In genomic region chr3:110968076-110968475, GRCh38 we compare ENCODE assay signal across 22 cellular contexts.
DNase-seq lines count a peak whose midpoint lies in the region; ATAC-seq, FAIRE-seq and TF ChIP-seq lines count a peak whose summit lies in the region.
"Had no signal": no experiment of that assay in that cellular context is flagged by ENCODE, and none has a peak within 500 bp of the region (broad histone marks: within the 10 kb centered on the region; RNA-seq: fewer than 3 reads in every experiment).

No MANE protein-coding gene starts in this region.

- no peak overlapping the region for H2AFZ ChIP-seq in H1 (ENCODE audit: low read length)

- H3K4me3 ChIP-seq in H1 (ENCODE audit: extremely low read depth in 1 of 4, insufficient read depth in 2 of 4, low read depth in 3 of 4, low read length in 4 of 4) = peak overlapping the region; percentile 30 to 77 (median 69); a peak in 7 of 8 replicates
- no peak overlapping the region for H3K4me3 ChIP-seq in effector memory CD4-positive, alpha-beta T cell (ENCODE audit: insufficient read depth, low read depth, low read length, poor library complexity, severe bottlenecking)
- H3K4me3 ChIP-seq: A549 had no signal

- no peak overlapping the region for H2AK5ac ChIP-seq in H1 (ENCODE audit: low read depth, low read length)

- POLR2A ChIA-PET in H1 (lab: Charles Lee; ENCODE audit: partially characterized antibody) = interaction anchor here (0.6 to 7.6 kb wide), 25 partner anchors 10 to 418 kb away, joined by 3 to 135 read pairs (median 4); partner anchors contain the start of gene NECTIN3

- TF ChIP-seq CTCF in H1 (IDR thresholded peaks at IDR 0.05; ENCODE audit: control extremely low read depth in 1 of 3, insufficient read depth in 1 of 3, low read depth in 1 of 3, low read length in 3 of 3) (no peak), nephron progenitor cell (IDR thresholded peaks at IDR 0.05) (no peak)

- CTCF ChIA-PET in H1 (lab: Charles Lee; ENCODE audit: partially characterized antibody) = interaction anchor here (0.7 to 2.3 kb wide), 4 partner anchors 42 to 1807 kb away, joined by 4 to 7 read pairs (median 4); no protein-coding TSS in a partner anchor

- no peaks in the 10 kb centered on the region for H3K4me1 ChIP-seq in H1 (replicated peaks in 1 of 4; ENCODE audit: control insufficient read depth in 3 of 4, insufficient read depth in 4 of 4, low read length in 3 of 4)
- H3K4me1 ChIP-seq in effector memory CD4-positive, alpha-beta T cell (ENCODE audit: control insufficient read depth, insufficient read depth, low read length, poor library complexity, severe bottlenecking) = no peaks in the 10 kb centered on the region
- H3K4me1 ChIP-seq: A549, Caco-2 had no signal

- no peak overlapping the region for H2BK12ac ChIP-seq in H1 (ENCODE audit: low read depth, low read length)

- ATAC-seq in HG03521 (IDR thresholded peaks at IDR 0.05; ENCODE audit: unreplicated experiment) = no peak
- no peak for ATAC-seq in GM18870 (IDR thresholded peaks at IDR 0.05; ENCODE audit: unreplicated experiment)
- ATAC-seq: A549, Panc1, SK-N-SH treated with all-trans-retinoic acid at 6 μM for 48 hours had no signal

- H3K23me2 ChIP-seq in H1 (ENCODE audit: low read depth, low read length) = no peaks in the 10 kb centered on the region

- H3K27me3 ChIP-seq in H1 (replicated peaks in 1 of 4; ENCODE audit: control insufficient read depth in 3 of 4, extremely low read depth in 1 of 4, insufficient read depth in 3 of 4, low read length in 3 of 4) = no peaks in the 10 kb centered on the region
- no peaks in the 10 kb centered on the region for H3K27me3 ChIP-seq in effector memory CD4-positive, alpha-beta T cell (replicated peaks; ENCODE audit: control insufficient read depth, insufficient read depth, low read length, poor library complexity, severe bottlenecking)

- H3K56ac ChIP-seq in H1 (replicated peaks; ENCODE audit: insufficient read length, low read depth, low read length) = no peak overlapping the region

- H3K36me3 ChIP-seq in H1 (ENCODE audit: control insufficient read depth in 2 of 4, insufficient read depth in 4 of 4, low read length in 3 of 4) = peaks cover 2 to 19% (median 4%) of the 10 kb centered on the region in 4 experiments; a peak in 5 of 8 replicates
- H3K36me3 ChIP-seq in effector memory CD4-positive, alpha-beta T cell (ENCODE audit: control insufficient read depth, insufficient read depth, low read length) = no peaks in the 10 kb centered on the region

- H3K9ac ChIP-seq in H1 (replicated peaks in 1 of 4; ENCODE audit: extremely low read depth in 1 of 4, low read depth in 3 of 4, low read length in 3 of 4) = peak overlapping the region; percentile 43 to 96 (median 66)

- H3K4ac ChIP-seq in H1 (replicated peaks; ENCODE audit: insufficient read length, low read depth, low read length) = no peak overlapping the region

- H3K27ac ChIP-seq in H1 (ENCODE audit: low read depth, low read length) = 0 out of 2 replicates have a peak overlapping the region, but pooled peaks have one; percentile 60
- H3K27ac ChIP-seq in effector memory CD4-positive, alpha-beta T cell (ENCODE audit: insufficient read depth, low read length, poor library complexity, severe bottlenecking) = no peak overlapping the region
- H3K27ac ChIP-seq: A549 had no signal

- H3K23ac ChIP-seq in H1 (ENCODE audit: insufficient read length) = no peak overlapping the region

- H3K4me1 Mint-ChIP-seq in nephron progenitor cell = peaks cover 15% of the 10 kb centered on the region
- H3K4me1 Mint-ChIP-seq: CD4-positive, alpha-beta memory T cell had no signal

- H2BK5ac ChIP-seq in H1 (ENCODE audit: low read depth, low read length) = no peak overlapping the region

- peaks cover 0 to 81% of the 10 kb centered on the region in 2 experiments; a peak in 3 of 4 replicates for H3K79me2 ChIP-seq in H1 (ENCODE audit: control insufficient read depth in 1 of 2, insufficient read depth in 2 of 2, low read length in 2 of 2)

- 53% methylated on average over 1 of the region's 1 CpG; no CpG with 5 or more reads in 1 of the 2 experiments for WGBS in H1 (ENCODE audit: extremely low coverage in 1 of 2, insufficient coverage in 1 of 2, insufficient read length in 1 of 2, insufficient replicate concordance in 2 of 2, low coverage in 1 of 2, low lambda C conversion rate in 2 of 2, missing lambda C conversion rate in 1 of 2), 2 experiments

- no peak overlapping the region for H2BK20ac ChIP-seq in H1 (ENCODE audit: low read length)

- no peak overlapping the region for H3K18ac ChIP-seq in H1 (ENCODE audit: extremely low read depth, low read length)

- no peak overlapping the region for H4K8ac ChIP-seq in H1 (ENCODE audit: extremely low read depth, insufficient read depth, low read length)

- H2BK15ac ChIP-seq in H1 (ENCODE audit: low read length) = no peak overlapping the region

- no peak overlapping the region for H4K5ac ChIP-seq in H1 (ENCODE audit: insufficient read length, low read depth, low read length)

- H3K36me3 Mint-ChIP-seq in nephron progenitor cell (ENCODE audit: low read depth) = peaks cover 54% of the 10 kb centered on the region
- H3K36me3 Mint-ChIP-seq: CD4-positive, alpha-beta memory T cell had no signal

- TF ChIP-seq EP300 in H1 (IDR thresholded peaks at IDR 0.05; ENCODE audit: borderline replicate concordance in 1 of 2, low read depth in 2 of 2, low read length in 2 of 2) = no peak

- TF ChIP-seq POLR2A in H1 (IDR thresholded peaks at IDR 0.05; ENCODE audit: control extremely low read depth in 1 of 2, low read depth in 2 of 2, low read length in 2 of 2) = peak in 1 of 2 experiments; percentile 80; a peak in 2 of 3 replicates

- H3K27me3 Mint-ChIP-seq in nephron progenitor cell (ENCODE audit: low read depth, poor library complexity) = no peaks in the 10 kb centered on the region

- H4K20me1 ChIP-seq in H1 (replicated peaks in 1 of 2; ENCODE audit: control insufficient read depth in 1 of 2, insufficient read depth in 2 of 2, low read length in 2 of 2) = peaks cover 0 to 1% of the 10 kb centered on the region in 2 experiments

- peaks cover 42% of the 10 kb centered on the region for H3K9me3 Mint-ChIP-seq in nephron progenitor cell

- peak overlapping the region; percentile 58 to 64; a peak in 3 of 4 replicates for H3K4me2 ChIP-seq in H1 (ENCODE audit: insufficient read depth in 1 of 2, low read depth in 2 of 2, low read length in 2 of 2)
- H3K4me2 ChIP-seq: A549 had no signal

- H2BK120ac ChIP-seq in H1 (replicated peaks; ENCODE audit: low read depth, low read length) = no peak overlapping the region

- FAIRE-seq in H1 (lab: Jason Lieb, UNC) = no peak
- FAIRE-seq in RCC 7860 (lab: Jason Lieb, UNC) = no peak
- FAIRE-seq: A549, G401.6 had no signal

- TF ChIP-seq RAD21 in H1 (IDR thresholded peaks at IDR 0.05 in 1 of 2, conservative IDR thresholded peaks at IDR 0.05 in 1 of 2; ENCODE audit: low read depth in 2 of 2, low read length in 2 of 2) = no peak

- H3K27ac Mint-ChIP-seq in nephron progenitor cell = peak overlapping the region; percentile 77
- H3K27ac Mint-ChIP-seq: CD4-positive, alpha-beta memory T cell had no signal

- no peaks in the 10 kb centered on the region for H3K79me1 ChIP-seq in H1 (ENCODE audit: low read depth, low read length)

- peak; percentile 1 for DNase-seq in NAMALWA (ENCODE audit: low spot score)
- DNase-seq in H1 (ENCODE audit: low read depth in 1 of 2, low spot score in 2 of 2) = no peak
- no peak for DNase-seq in nephron progenitor cell
- peak; percentile 6 for DNase-seq in pons (ENCODE audit: low spot score)
- no peak for DNase-seq in RCC 7860 (ENCODE audit: low spot score)
- no peak for DNase-seq in effector memory CD4-positive, alpha-beta T cell
- DNase-seq: C1 segment of cervical spinal cord; Caco-2; CD4-positive, alpha-beta memory T cell; GOT3; Karpas-422; NCI-H1105; NCI-H1436 treated with DMSO at 0.1 percent for 48 hours; NCI-H187 treated with DMSO at 0.1 percent for 48 hours; NCI-H524; SIG-M5 had no signal

- no peak overlapping the region for H3K14ac ChIP-seq in H1 (ENCODE audit: insufficient read length)

- H4K91ac ChIP-seq in H1 (replicated peaks; ENCODE audit: insufficient read length, low read length) = no peak overlapping the region

- peak overlapping the region; percentile 96 for H3K4me3 Mint-ChIP-seq in nephron progenitor cell
- H3K4me3 Mint-ChIP-seq: CD4-positive, alpha-beta memory T cell had no signal

- peaks cover 0 to 3% of the 10 kb centered on the region in 2 experiments; a peak in 2 of 4 replicates for H3K9me3 ChIP-seq in H1 (ENCODE audit: insufficient read depth in 2 of 2, low read depth in 1 of 2, low read length in 1 of 2)
- no peaks in the 10 kb centered on the region for H3K9me3 ChIP-seq in effector memory CD4-positive, alpha-beta T cell (ENCODE audit: control insufficient read depth, low read length)

TF ChIP-seq in H1, 55 proteins besides CTCF, POLR2A, EP300 and RAD21:
- TF ChIP-seq TAF7 (optimal IDR thresholded peaks at IDR 0.05; ENCODE audit: borderline replicate concordance, low read depth, low read length) = peak; percentile 17
- no peak for TF ChIP-seq KDM5A (IDR thresholded peaks at IDR 0.05; ENCODE audit: low read length)
- peak; percentile 60; the same call in 1 of the 2 replicates for TF ChIP-seq POLR2AphosphoS5 (IDR thresholded peaks at IDR 0.05; ENCODE audit: low read depth, low read length)

Comparison
In these comparisons a context has a peak if more than half of its experiments do, and no peak if none do; other contexts are left out.
1. DNase-seq: peak in NAMALWA (single experiment) and pons (single experiment); none in H1 (0 of 2), nephron progenitor cell (single experiment), RCC 7860 (single experiment) and effector memory CD4-positive, alpha-beta T cell (0 of 3).